18 cellular contexts compared by ENCODE assay signal in genomic region chr19:10184636-10185035, GRCh38. TPM values are rescaled to one million over a fixed set of nuclear protein-coding genes. Genes with fewer than 3 reads are reported as not detected.
A peak's percentile ranks its signal among the peaks of the same experiment; 100 is the strongest.
DNase-seq lines count a peak whose midpoint lies in the region; ATAC-seq and TF ChIP-seq lines count a peak whose summit lies in the region.
"Had no signal": no experiment of that assay in that cellular context is flagged by ENCODE, and none has a peak within 500 bp of the region (broad histone marks: within the 10 kb centered on the region; RNA-seq: fewer than 3 reads in every experiment).

No MANE protein-coding gene starts in this region.

- no peak overlapping the region for H3K27ac ChIP-seq in neural progenitor cell
- H3K27ac ChIP-seq: cardiac muscle cell, thyroid gland, WERI-Rb-1 had no signal

- H3K9ac ChIP-seq in neural progenitor cell: no peak overlapping the region

- H3K9me3 Mint-ChIP-seq in brain: no peaks in the 10 kb centered on the region
- no peaks in the 10 kb centered on the region for H3K9me3 Mint-ChIP-seq in neural progenitor cell
- H3K9me3 Mint-ChIP-seq in activated CD4-positive, alpha-beta T cell treated with anti-CD3 and anti-CD28 coated beads, Interleukin-2, amount 10 ng/mL, durations not matched to agents 24 days and 14 days: no peaks in the 10 kb centered on the region
- H3K9me3 Mint-ChIP-seq: GM23338, nephron had no signal

- peak overlapping the region in 3 of 5 experiments; percentile 2 to 59 (median 5) for H3K27ac Mint-ChIP-seq in brain
- H3K27ac Mint-ChIP-seq in neural progenitor cell: peak overlapping the region; percentile 76
- no peak overlapping the region for H3K27ac Mint-ChIP-seq in activated CD4-positive, alpha-beta T cell treated with anti-CD3 and anti-CD28 coated beads, Interleukin-2, amount 10 ng/mL, durations not matched to agents 24 days and 14 days
- H3K27ac Mint-ChIP-seq: nephron had no signal

- H3F3A ChIP-seq in neural progenitor cell (ENCODE audit: low read depth): no peaks in the 10 kb centered on the region

- H3K36me3 ChIP-seq in neural progenitor cell: peaks cover 2% of the 10 kb centered on the region

- H3K36me3 Mint-ChIP-seq in brain (peaks cover 29% of the 10 kb centered on the region), neural progenitor cell (peaks cover 16% of the 10 kb centered on the region)
- peaks cover 43% of the 10 kb centered on the region for H3K36me3 Mint-ChIP-seq in activated CD4-positive, alpha-beta T cell treated with anti-CD3 and anti-CD28 coated beads, Interleukin-2, amount 10 ng/mL, durations not matched to agents 24 days and 14 days (ENCODE audit: low read depth)

- peaks cover 76% of the 10 kb centered on the region for H4K20me1 ChIP-seq in neural progenitor cell (ENCODE audit: low read depth)

- no peak overlapping the region for H3K4me3 Mint-ChIP-seq in brain
- no peak overlapping the region for H3K4me3 Mint-ChIP-seq in neural progenitor cell
- no peak overlapping the region for H3K4me3 Mint-ChIP-seq in activated CD4-positive, alpha-beta T cell treated with anti-CD3 and anti-CD28 coated beads, Interleukin-2, amount 10 ng/mL, durations not matched to agents 24 days and 14 days
- H3K4me3 Mint-ChIP-seq: GM23338, nephron had no signal

- no peak overlapping the region for H3K4me2 ChIP-seq in neural progenitor cell
- H3K4me2 ChIP-seq: GM23338 had no signal

- peaks cover 4% of the 10 kb centered on the region for H3K4me1 Mint-ChIP-seq in brain
- H3K4me1 Mint-ChIP-seq in neural progenitor cell: no peaks in the 10 kb centered on the region
- H3K4me1 Mint-ChIP-seq in activated CD4-positive, alpha-beta T cell treated with anti-CD3 and anti-CD28 coated beads, Interleukin-2, amount 10 ng/mL, durations not matched to agents 24 days and 14 days: peaks cover 19% of the 10 kb centered on the region
- H3K4me1 Mint-ChIP-seq: GM23338 had no signal

- ATAC-seq in HG02970 (IDR thresholded peaks at IDR 0.05; ENCODE audit: low FRiP score, unreplicated experiment) (no peak), GM19463 (IDR thresholded peaks at IDR 0.05; ENCODE audit: unreplicated experiment) (no peak)
- ATAC-seq: GM23338, left ventricle myocardium superior, right cardiac atrium had no signal

- no peaks in the 10 kb centered on the region for H3K9me3 ChIP-seq in neural progenitor cell (ENCODE audit: low read depth)
- H3K9me3 ChIP-seq: thyroid gland had no signal

- no peaks in the 10 kb centered on the region for H3K27me3 ChIP-seq in neural progenitor cell
- H3K27me3 ChIP-seq: cardiac muscle cell, thyroid gland had no signal

- H2AFZ ChIP-seq in neural progenitor cell (replicated peaks): no peak overlapping the region
- H2AFZ ChIP-seq: GM23338 had no signal

- H3K4me3 ChIP-seq in neural progenitor cell: no peak overlapping the region
- H3K4me3 ChIP-seq: cardiac muscle cell, GM23338, thyroid gland had no signal

- peak; percentile 25 for DNase-seq in SIG-M5 treated with dmso at 0.1 percent for 504 hours (lab: John Stamatoyannopoulos, UW; ENCODE audit: unreplicated experiment)
- DNase-seq in SIG-M5 (lab: John Stamatoyannopoulos, UW): no peak
- peak; percentile 91 for DNase-seq in ELF-1 (ENCODE audit: low read depth, low spot score)
- DNase-seq in neural progenitor cell (ENCODE audit: low spot score): no peak
- DNase-seq in activated CD4-positive, alpha-beta T cell treated with anti-CD3 and anti-CD28 coated beads, Interleukin-2, amount 10 ng/mL, durations not matched to agents 24 days and 14 days: no peak
- DNase-seq: effector memory CD4-positive, alpha-beta T cell; left ventricle myocardium superior; NCI-H146; NCI-H446; right cardiac atrium; thyroid gland; WERI-Rb-1 had no signal

- peaks cover 92% of the 10 kb centered on the region for H3K79me2 ChIP-seq in neural progenitor cell (ENCODE audit: low read depth)

- no peak for TF ChIP-seq CTCF in brain (conservative IDR thresholded peaks at IDR 0.05)
- TF ChIP-seq CTCF in neural progenitor cell (IDR thresholded peaks at IDR 0.05): no peak

- H3K27me3 Mint-ChIP-seq in brain: no peaks in the 10 kb centered on the region
- H3K27me3 Mint-ChIP-seq in neural progenitor cell (ENCODE audit: insufficient read depth, low read depth): no peaks in the 10 kb centered on the region
- H3K27me3 Mint-ChIP-seq in activated CD4-positive, alpha-beta T cell treated with anti-CD3 and anti-CD28 coated beads, Interleukin-2, amount 10 ng/mL, durations not matched to agents 24 days and 14 days: no peaks in the 10 kb centered on the region

- intact Hi-C loops in activated CD4-positive, alpha-beta T cell treated with anti-CD3 and anti-CD28 coated beads, Interleukin-2, amount 10 ng/mL, durations not matched to agents 24 days and 14 days (cut with micrococcal nuclease): no loop called here

- no peaks in the 10 kb centered on the region for H3K4me1 ChIP-seq in neural progenitor cell
- H3K4me1 ChIP-seq: thyroid gland had no signal

RNA-seq across cellular contexts. Expression of gene DNMT1, which starts 10.1 kb away (rescaled TPM):
- 126 TPM for polyA plus RNA-seq in brain (ENCODE audit: insufficient read depth, low read depth, low replicate concordance)
- 203 and 204 TPM in 2 replicates for total RNA-seq in neural progenitor cell (ENCODE audit: low replicate concordance)
- total RNA-seq in activated CD4-positive, alpha-beta T cell treated with anti-CD3 and anti-CD28 coated beads, Interleukin-2, amount 10 ng/mL, durations not matched to agents 24 days and 14 days: 410 and 414 TPM in 2 replicates

RNA-seq across cellular contexts. Expression of gene S1PR2, which starts 46.5 kb away (rescaled TPM):
- polyA plus RNA-seq in brain (ENCODE audit: insufficient read depth, low read depth, low replicate concordance): 5.0 TPM
- total RNA-seq in neural progenitor cell (ENCODE audit: low replicate concordance): 8.5 and 18.8 TPM in 2 replicates
- 14.3 and 14.7 TPM in 2 replicates for total RNA-seq in activated CD4-positive, alpha-beta T cell treated with anti-CD3 and anti-CD28 coated beads, Interleukin-2, amount 10 ng/mL, durations not matched to agents 24 days and 14 days

Comparison
In these comparisons a context has a peak if more than half of its experiments do, and no peak if none do; other contexts are left out.
1. DNase-seq: peak in SIG-M5 treated with dmso at 0.1 percent for 504 hours (single experiment) and ELF-1 (single experiment); none in SIG-M5 (single experiment), neural progenitor cell (single experiment) and activated CD4-positive, alpha-beta T cell treated with anti-CD3 and anti-CD28 coated beads, Interleukin-2, amount 10 ng/mL, durations not matched to agents 24 days and 14 days (single experiment).